Comparison of ENCODE assay signal across 3 cellular contexts in genomic region chr12:12993367-12993766, GRCh38.
TF ChIP-seq lines count a peak whose summit lies in the region.

No MANE protein-coding gene starts in this region.

TF ChIP-seq in SK-N-SH, 30 proteins besides CTCF, POLR2A, EP300 and RAD21:
- TF ChIP-seq FOSL2 (IDR thresholded peaks at IDR 0.05; ENCODE audit: borderline replicate concordance, low read depth) (no peak), MXI1 (IDR thresholded peaks at IDR 0.05; ENCODE audit: low read depth, low read length) (no peak), PBX3 (IDR thresholded peaks at IDR 0.05) (no peak), SMC3 (IDR thresholded peaks at IDR 0.05; ENCODE audit: low read depth, low read length) (no peak), SIN3A (IDR thresholded peaks at IDR 0.05; ENCODE audit: borderline replicate concordance, low read depth, low read length) (no peak), YY1 (IDR thresholded peaks at IDR 0.05; ENCODE audit: low read depth) (no peak), POLR2AphosphoS5 (IDR thresholded peaks at IDR 0.05; ENCODE audit: low read depth, low read length) (no peak)

TF ChIP-seq in SK-N-SH treated with all-trans-retinoic acid at 6 μM for 48 hours, 23 proteins besides CTCF, POLR2A, EP300 and RAD21:
- no peak for TF ChIP-seq ISL1 (CRISPR knock-in tag; IDR thresholded peaks at IDR 0.05)
- no peak for TF ChIP-seq CSDC2 (CRISPR knock-in tag; IDR thresholded peaks at IDR 0.05)
- no peak for TF ChIP-seq ESRRG (CRISPR knock-in tag; IDR thresholded peaks at IDR 0.05)
- TF ChIP-seq PATZ1 (CRISPR knock-in tag; IDR thresholded peaks at IDR 0.05; ENCODE audit: borderline replicate concordance), result no peak
- TF ChIP-seq ZNF70 (CRISPR knock-in tag; IDR thresholded peaks at IDR 0.05), result no peak
- no peak for TF ChIP-seq ZNF8 (CRISPR knock-in tag; IDR thresholded peaks at IDR 0.05)
- TF ChIP-seq SNAI2 (CRISPR knock-in tag; IDR thresholded peaks at IDR 0.05), result no peak
- no peak for TF ChIP-seq GLIS3 (CRISPR knock-in tag; IDR thresholded peaks at IDR 0.05)

TF ChIP-seq in HepG2, 621 proteins besides CTCF, POLR2A, EP300 and RAD21:
- TF ChIP-seq SAP130 (CRISPR knock-in tag; IDR thresholded peaks at IDR 0.05; ENCODE audit: low read depth) (no peak), ZNF121 (CRISPR knock-in tag; IDR thresholded peaks at IDR 0.05) (peak; percentile 58; the same call in 1 of the 2 replicates)
